In the genomic region with DNA sequence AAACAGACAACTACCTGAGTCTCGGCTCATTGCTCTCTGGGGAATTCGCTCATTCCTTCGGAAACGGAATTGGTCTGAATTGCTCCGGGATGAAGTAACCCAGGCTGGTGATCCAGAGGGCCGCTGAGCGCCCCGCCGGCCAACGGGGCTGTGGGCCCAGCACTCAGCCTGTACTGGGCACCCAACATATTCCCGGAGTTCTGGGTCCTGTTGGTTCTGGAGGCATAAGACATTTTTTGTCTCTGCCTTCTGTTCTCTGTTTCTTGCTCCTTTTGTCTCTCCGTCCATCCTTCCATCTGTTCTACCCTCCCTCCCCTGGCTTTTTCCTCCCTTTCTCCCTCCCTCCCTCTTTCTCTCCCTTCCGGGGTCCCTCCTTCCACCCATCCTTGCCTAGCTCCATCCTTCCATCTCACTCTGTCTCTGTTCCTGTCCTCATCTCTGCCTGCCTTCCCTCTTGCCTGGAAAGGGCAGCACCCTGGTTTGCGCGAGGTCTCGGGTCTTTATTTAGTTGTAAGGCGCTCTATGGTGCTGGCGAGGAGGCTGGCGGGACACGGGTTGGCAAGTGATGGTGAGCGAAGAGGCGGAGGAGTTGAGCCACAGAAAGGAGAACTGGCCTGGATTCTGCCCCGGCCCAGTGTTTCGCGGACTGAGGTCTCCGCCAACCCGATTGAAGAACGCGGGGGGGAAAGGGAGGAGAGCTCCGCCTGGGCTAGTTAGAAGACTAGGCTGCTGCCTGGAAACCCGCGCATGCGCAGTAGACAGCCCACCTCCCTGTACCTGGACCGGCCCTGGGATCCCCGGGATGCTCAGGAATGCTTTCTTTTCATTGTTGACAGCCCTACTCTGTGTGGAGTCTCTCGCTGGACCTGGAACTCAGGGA, we compare ENCODE assay signal across 8 cellular contexts.
A peak's percentile ranks its signal among the peaks of the same experiment; 100 is the strongest.
DNase-seq lines count a peak whose midpoint lies in the region; ATAC-seq and TF ChIP-seq lines count a peak whose summit lies in the region.

No MANE protein-coding gene starts in this region.

- no peaks in the 10 kb centered on the region for H3K36me3 ChIP-seq in right lobe of liver

- no peak overlapping the region for H3K27ac ChIP-seq in right lobe of liver

- TF ChIP-seq CTCF in right lobe of liver (IDR thresholded peaks at IDR 0.05): no peak

- ATAC-seq in GM18870 (IDR thresholded peaks at IDR 0.05; ENCODE audit: unreplicated experiment) (peak; percentile 64), HG03095 (IDR thresholded peaks at IDR 0.05; ENCODE audit: unreplicated experiment) (peak; percentile 59), right lobe of liver (peak; percentile 79 to 89 (median 85))

- TF ChIP-seq POLR2A in right lobe of liver (IDR thresholded peaks at IDR 0.05): no peak

- H3K9me3 ChIP-seq in right lobe of liver: no peaks in the 10 kb centered on the region

- no peaks in the 10 kb centered on the region for H3K4me1 ChIP-seq in right lobe of liver

- 15% methylated on average over 36 of the region's 36 CpGs for WGBS in right lobe of liver (ENCODE audit: insufficient coverage, low coverage, low lambda C conversion rate, missing lambda C conversion rate)

- no peaks in the 10 kb centered on the region for H3K27me3 ChIP-seq in right lobe of liver

- peak; percentile 43 for DNase-seq in activated CD4-positive, alpha-beta T cell treated with anti-CD3 and anti-CD28 coated beads for 1 hour
- DNase-seq in dedifferentiated amniotic fluid mesenchymal stem cell (ENCODE audit: extremely low spot score) (peak; percentile 82), right lobe of liver (peak; percentile 80 to 89 (median 88)), T1000 (lab: John Stamatoyannopoulos, UW) (no peak), DMS 273 treated with DMSO at 0.1 percent for 48 hours (lab: John Stamatoyannopoulos, UW) (no peak)
- DNase-seq in stimulated activated CD4-positive, alpha-beta T cell treated with anti-CD3 and anti-CD28 coated beads, TNF-alpha, amount 100 ng/mL, for 1 hour (ENCODE audit: low read depth in 3 of 3, low spot score in 1 of 3): peak in 2 of 3 donors; percentile 35 to 56

- no peak overlapping the region for H3K4me3 ChIP-seq in right lobe of liver

- intact Hi-C loops in right lobe of liver (cut with DNase I): no loop called here

Comparison
In these comparisons a context has a peak if more than half of its experiments do, and no peak if none do; other contexts are left out.
1. DNase-seq: peak in activated CD4-positive, alpha-beta T cell treated with anti-CD3 and anti-CD28 coated beads for 1 hour (single experiment), dedifferentiated amniotic fluid mesenchymal stem cell (single experiment), right lobe of liver (3 of 3) and stimulated activated CD4-positive, alpha-beta T cell treated with anti-CD3 and anti-CD28 coated beads, TNF-alpha, amount 100 ng/mL, for 1 hour (2 of 3); none in T1000 (single experiment) and DMS 273 treated with DMSO at 0.1 percent for 48 hours (single experiment).
2. Peak in every context shown above with its lines, with median percentiles within 50 percentile points of each other: ATAC-seq.